ENCODE assay signal across 28 cellular contexts in the genomic region with DNA sequence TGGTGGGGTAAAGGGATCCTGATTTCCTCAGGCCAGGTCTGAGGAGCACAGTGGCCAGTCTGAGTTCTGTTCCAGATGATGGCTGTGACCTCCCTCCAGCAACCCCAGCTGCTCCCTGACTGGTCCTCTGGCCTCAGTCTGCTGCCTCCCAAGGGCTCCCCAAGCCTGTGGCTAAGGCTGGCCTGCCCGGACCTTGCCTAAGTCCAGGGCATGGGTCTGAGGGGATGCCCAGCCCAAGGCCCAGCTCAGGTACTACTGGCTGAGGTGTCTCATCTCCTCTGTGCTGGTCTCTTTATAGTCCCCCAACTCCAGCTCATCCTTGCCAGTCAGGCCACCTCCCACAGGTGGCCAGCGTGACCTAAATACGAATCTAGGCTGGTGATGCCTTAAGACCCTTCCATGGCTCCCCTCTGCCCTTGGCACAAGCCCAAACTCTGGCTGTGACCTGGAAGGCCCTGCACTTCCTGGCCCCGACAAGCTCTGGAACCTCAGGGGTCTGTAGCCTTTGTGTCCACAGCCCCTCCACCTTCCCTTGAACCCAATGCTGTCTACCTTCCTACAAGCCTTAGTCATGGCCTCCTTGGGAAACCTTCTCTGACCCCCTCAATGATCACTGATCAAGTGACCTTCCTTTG. TPM values are rescaled to one million over a fixed set of nuclear protein-coding genes. Genes with fewer than 3 reads are reported as not detected.
A peak's percentile ranks its signal among the peaks of the same experiment; 100 is the strongest.
DNase-seq lines count a peak whose midpoint lies in the region; ATAC-seq, FAIRE-seq and TF ChIP-seq lines count a peak whose summit lies in the region.
"Had no signal": no experiment of that assay in that cellular context is flagged by ENCODE, and none has a peak within 500 bp of the region (broad histone marks: within the 10 kb centered on the region; RNA-seq: fewer than 3 reads in every experiment).

No MANE protein-coding gene starts in this region.

- H3K36me3 Mint-ChIP-seq in progenitor cell of endocrine pancreas (ENCODE audit: insufficient read depth) = peaks cover 24% of the 10 kb centered on the region
- H3K36me3 Mint-ChIP-seq: CD4-positive, alpha-beta memory T cell; IgD-negative memory B cell had no signal

- FAIRE-seq in HepG2 (lab: Jason Lieb, UNC) = no peak

- H3K4me3 Mint-ChIP-seq in progenitor cell of endocrine pancreas (ENCODE audit: low read depth) = no peak overlapping the region
- H3K4me3 Mint-ChIP-seq: CD4-positive, alpha-beta memory T cell; IgD-negative memory B cell had no signal

- no peak overlapping the region for H3K27ac ChIP-seq in right atrium auricular region
- H3K27ac ChIP-seq in HepG2 (ENCODE audit: extremely low read length, insufficient read depth, low read length) = no peak overlapping the region
- H3K27ac ChIP-seq: BLaER1 treated with 17β-estradiol and CSF1 and Interleukin-3, amounts not matched to agents 10 nM and 100 nM; GM23248; RWPE1 had no signal

- WGBS in HepG2 (ENCODE audit: low lambda C conversion rate) = 77% methylated on average over 3 of the region's 4 CpGs

- POLR2A ChIA-PET in HepG2 (lab: Yijun Ruan, JAX) = interaction anchor here (0.8 to 1.8 kb wide), 4 partner anchors 8 to 19 kb away, joined by 3 to 7 read pairs (median 3); a partner anchor contains a TSS

- H3K36me3 ChIP-seq in right atrium auricular region = no peaks in the 10 kb centered on the region
- H3K36me3 ChIP-seq in HepG2 (replicated peaks in 1 of 2; ENCODE audit: control insufficient read depth in 1 of 2, insufficient read depth in 2 of 2, low read length in 2 of 2) = 0 out of 5 replicates have a peak, but pooled peaks cover 1 to 3% of the 10 kb centered on the region in 2 experiments

- H3K27ac Mint-ChIP-seq in progenitor cell of endocrine pancreas = peak overlapping the region; percentile 8
- H3K27ac Mint-ChIP-seq: CD4-positive, alpha-beta memory T cell; IgD-negative memory B cell had no signal

- no peak for TF ChIP-seq RAD21 in HepG2 (CRISPR knock-in tag; IDR thresholded peaks at IDR 0.05)

- DNase-seq in cardiac septum (ENCODE audit: low spot score) = peak; percentile 67
- DNase-seq in right atrium auricular region (ENCODE audit: low spot score) = no peak
- no peak for DNase-seq in HepG2 (ENCODE audit: low spot score)
- no peak for DNase-seq in progenitor cell of endocrine pancreas (ENCODE audit: low spot score, unreplicated experiment)
- DNase-seq in activated T-cell treated with anti-CD3 and anti-CD28 coated beads for 4 hours = no peak
- no peak for DNase-seq in retina
- DNase-seq: 8988T; Caco-2; CD4-positive, alpha-beta memory T cell; DMS 273 treated with DMSO at 0.1 percent for 48 hours; DMS79 treated with DMSO at 0.1 percent for 48 hours; GM23248; HCEC 1CT; NCI-H1105; NCI-H2081; NCI-H2171; NCI-H345; NCI-H524; NCI-H774; NK-92 treated with Interleukin-12 subunit alpha and Interleukin-12 subunit beta, amount 100 ng/mL, for 24 hours; SIG-M5; SK-N-SH had no signal

- in situ Hi-C loops in HepG2 (cut with HindIII; ENCODE audit: extremely low pct_ligation_motif_present, low pct_unique_long_range_greater_than_20kb) = no loop called here

- CTCF ChIA-PET in HepG2 (lab: Yijun Ruan, JAX; ENCODE audit: low intra/inter-chr PET ratio, low total read pairs) = no interaction called here

- H4K20me1 ChIP-seq in HepG2 (ENCODE audit: insufficient read depth, low read length) = no peaks in the 10 kb centered on the region
- H4K20me1 ChIP-seq: BLaER1 treated with 17β-estradiol and CSF1 and Interleukin-3, amounts not matched to agents 10 nM and 100 nM had no signal

- no peaks in the 10 kb centered on the region for H3K27me3 ChIP-seq in right atrium auricular region
- H3K27me3 ChIP-seq in HepG2 (ENCODE audit: control insufficient read depth in 1 of 2, insufficient read depth in 2 of 2, low read length in 2 of 2) = no peaks in the 10 kb centered on the region
- H3K27me3 ChIP-seq: BLaER1 treated with 17β-estradiol and CSF1 and Interleukin-3, amounts not matched to agents 10 nM and 100 nM had no signal

- H2AFZ ChIP-seq in HepG2 (ENCODE audit: low read length) = no peak overlapping the region
- H2AFZ ChIP-seq: GM23248 had no signal

- TF ChIP-seq POLR2A in HepG2 (IDR thresholded peaks at IDR 0.05; ENCODE audit: insufficient read depth in 1 of 2, low read depth in 2 of 2, low read length in 2 of 2) = no peak

- intact Hi-C loops in cardiac septum (cut with DNase I) (no loop called here), HepG2 (cut with micrococcal nuclease; ENCODE audit: unreplicated experiment) (no loop called here)

- H3K4me1 ChIP-seq in right atrium auricular region (no peaks in the 10 kb centered on the region), HepG2 (ENCODE audit: insufficient read depth, low read length) (peaks cover 23% of the 10 kb centered on the region)
- H3K4me1 ChIP-seq: Caco-2 had no signal

- no TSS peak for BruUV-seq in HepG2 (replicated peaks; lab: Mats Ljungman, UMichigan)

- no peak for ATAC-seq in HepG2
- no peak for ATAC-seq in HG03432 (IDR thresholded peaks at IDR 0.05; ENCODE audit: unreplicated experiment)
- no peak for ATAC-seq in HG03439 (IDR thresholded peaks at IDR 0.05; ENCODE audit: unreplicated experiment)

- no peaks in the 10 kb centered on the region for H3K27me3 Mint-ChIP-seq in progenitor cell of endocrine pancreas

- TF ChIP-seq CTCF in right atrium auricular region (IDR thresholded peaks at IDR 0.05) (no peak), HepG2 (CRISPR knock-in tag; IDR thresholded peaks at IDR 0.05) (no peak), progenitor cell of endocrine pancreas (IDR thresholded peaks at IDR 0.05; ENCODE audit: unreplicated experiment) (no peak)

- no peaks in the 10 kb centered on the region for H3K9me3 ChIP-seq in right atrium auricular region
- H3K9me3 ChIP-seq in HepG2 (ENCODE audit: low read length) = no peaks in the 10 kb centered on the region
- H3K9me3 ChIP-seq: BLaER1 treated with 17β-estradiol and CSF1 and Interleukin-3, amounts not matched to agents 10 nM and 100 nM; Caco-2; SK-N-SH had no signal

- no peaks in the 10 kb centered on the region for H3K79me2 ChIP-seq in HepG2 (ENCODE audit: insufficient read depth, low read length)

- peaks cover 9% of the 10 kb centered on the region for H3K9me3 Mint-ChIP-seq in progenitor cell of endocrine pancreas (ENCODE audit: low read depth)
- H3K9me3 Mint-ChIP-seq: CD4-positive, alpha-beta memory T cell; IgD-negative memory B cell had no signal

- no peak for TF ChIP-seq EP300 in HepG2 (IDR thresholded peaks at IDR 0.05; ENCODE audit: low read depth in 2 of 2, low read length in 2 of 2)
- TF ChIP-seq EP300 in HepG2 (CRISPR knock-in tag; IDR thresholded peaks at IDR 0.05; ENCODE audit: borderline replicate concordance) = no peak

- H3K4me1 Mint-ChIP-seq in progenitor cell of endocrine pancreas (ENCODE audit: low read depth) = peaks cover 3% of the 10 kb centered on the region
- H3K4me1 Mint-ChIP-seq: CD4-positive, alpha-beta memory T cell; IgD-negative memory B cell had no signal

- no peak overlapping the region for H3K4me2 ChIP-seq in HepG2 (ENCODE audit: low read depth, low read length)
- H3K4me2 ChIP-seq: BLaER1 treated with 17β-estradiol and CSF1 and Interleukin-3, amounts not matched to agents 10 nM and 100 nM; SK-N-SH had no signal

- no peak overlapping the region for H3K9ac ChIP-seq in HepG2 (ENCODE audit: insufficient read depth, low read depth, low read length)
- H3K9ac ChIP-seq: BLaER1 treated with 17β-estradiol and CSF1 and Interleukin-3, amounts not matched to agents 10 nM and 100 nM; GM23248; SK-N-SH had no signal

- H3K4me3 ChIP-seq in right atrium auricular region (no peak overlapping the region), HepG2 (replicated peaks in 1 of 3; ENCODE audit: insufficient read depth in 1 of 3, low read depth in 2 of 3, low read length in 3 of 3) (no peak overlapping the region)
- H3K4me3 ChIP-seq: BLaER1 treated with 17β-estradiol and CSF1 and Interleukin-3, amounts not matched to agents 10 nM and 100 nM; GM23248 had no signal

RNA-seq across cellular contexts. Expression of a gene that starts 9.8 kb away (rescaled TPM):
- not detected for total RNA-seq in cardiac septum
- not detected for total RNA-seq in right atrium auricular region
- 0.81 and 1.8 TPM in 2 replicates for total RNA-seq in HepG2 (2016; rRNA removed; fragmentation: Illumina TruSeq; extraction: Trizol)
- total RNA-seq in HepG2 (2016; cell fraction: cytosol; rRNA removed; fragmentation: Illumina TruSeq; extraction: Trizol; ENCODE audit: low read depth) = 0.61 and 1.1 TPM in 2 replicates
- total RNA-seq in HepG2 (2016; cell fraction: insoluble cytoplasmic fraction; rRNA removed; fragmentation: Illumina TruSeq; extraction: Trizol) = 0.94 and 1.8 TPM in 2 replicates
- 0.19 and 0.38 TPM in 2 replicates for total RNA-seq in HepG2 (2016; cell fraction: membrane; rRNA removed; fragmentation: Illumina TruSeq; extraction: Trizol)
- 2.7 and 3.5 TPM in 2 replicates for total RNA-seq in HepG2 (2016; cell fraction: nucleus; rRNA removed; fragmentation: Illumina TruSeq; extraction: Trizol)
- polyA plus RNA-seq in HepG2 (2011; rRNA removed) = 12.5 and 14.8 TPM in 2 replicates
- polyA plus RNA-seq in HepG2 (2011; cell fraction: cytosol; rRNA removed) = 1.6 and 3.1 TPM in 2 replicates
- 155 and 222 TPM in 2 replicates for polyA plus RNA-seq in HepG2 (2011; cell fraction: nucleus; rRNA removed)
- 6.2 and 7.2 TPM in 2 replicates for polyA plus RNA-seq in HepG2 (2012)
- 0.14 and 0.26 TPM in 2 replicates for polyA plus RNA-seq in HepG2 (2016; cell fraction: cytosol; fragmentation: Illumina TruSeq; extraction: Trizol; ENCODE audit: low read depth)
- polyA plus RNA-seq in HepG2 (2016; cell fraction: insoluble cytoplasmic fraction; fragmentation: Illumina TruSeq; extraction: Trizol; ENCODE audit: low read depth) = 0.92 and 0.93 TPM in 2 replicates
- polyA plus RNA-seq in HepG2 (2016; cell fraction: membrane; fragmentation: Illumina TruSeq; extraction: Trizol; ENCODE audit: low read depth) = 0.17 TPM in 1 of 2 replicates, not detected in the other
- 8.0 and 11.0 TPM in 2 replicates for polyA plus RNA-seq in HepG2 (2016; cell fraction: nucleus; fragmentation: Illumina TruSeq; extraction: Trizol; ENCODE audit: insufficient read depth, low read depth)
- polyA minus RNA-seq in HepG2 (2011; rRNA and poly(A)+ RNA removed; ENCODE audit: low replicate concordance) = 6.7 TPM in 1 of 2 replicates, not detected in the other
- polyA minus RNA-seq in HepG2 (2011; cell fraction: cytosol; rRNA and poly(A)+ RNA removed) = 1.1 and 1.3 TPM in 2 replicates
- 11.6 and 13.7 TPM in 2 replicates for polyA minus RNA-seq in HepG2 (2011; cell fraction: nucleus; rRNA and poly(A)+ RNA removed)
- 166 and 176 TPM in 2 replicates for total RNA-seq in progenitor cell of endocrine pancreas
- total RNA-seq: CD4-positive, alpha-beta memory T cell; GM23248; HT1080 had no signal
- polyA plus RNA-seq: CD4-positive, alpha-beta memory T cell; GM23248; IgD-negative memory B cell had no signal

RNA-seq across cellular contexts. Expression of a gene that starts 11.2 kb away (rescaled TPM):
- total RNA-seq in cardiac septum (not detected), right atrium auricular region (not detected), HepG2 (2016; rRNA removed; fragmentation: Illumina TruSeq; extraction: Trizol) (612 and 1,510 TPM in 2 replicates), progenitor cell of endocrine pancreas (678 and 717 TPM in 2 replicates)
- 264 and 266 TPM in 2 replicates for total RNA-seq in HepG2 (2016; cell fraction: cytosol; rRNA removed; fragmentation: Illumina TruSeq; extraction: Trizol; ENCODE audit: low read depth)
- total RNA-seq in HepG2 (2016; cell fraction: insoluble cytoplasmic fraction; rRNA removed; fragmentation: Illumina TruSeq; extraction: Trizol) = 610 and 1,558 TPM in 2 replicates
- total RNA-seq in HepG2 (2016; cell fraction: membrane; rRNA removed; fragmentation: Illumina TruSeq; extraction: Trizol) = 284 and 296 TPM in 2 replicates
- total RNA-seq in HepG2 (2016; cell fraction: nucleus; rRNA removed; fragmentation: Illumina TruSeq; extraction: Trizol) = 1,103 and 1,244 TPM in 2 replicates
- polyA plus RNA-seq in HepG2 (2011; rRNA removed) = 2,580 and 3,919 TPM in 2 replicates
- 3,676 and 4,547 TPM in 2 replicates for polyA plus RNA-seq in HepG2 (2011; cell fraction: cytosol; rRNA removed)
- polyA plus RNA-seq in HepG2 (2011; cell fraction: nucleus; rRNA removed) = 1,589 and 2,063 TPM in 2 replicates
- polyA plus RNA-seq in HepG2 (2012) = 2,894 and 3,165 TPM in 2 replicates
- polyA plus RNA-seq in HepG2 (2016; cell fraction: cytosol; fragmentation: Illumina TruSeq; extraction: Trizol; ENCODE audit: low read depth) = 305 and 334 TPM in 2 replicates
- polyA plus RNA-seq in HepG2 (2016; cell fraction: insoluble cytoplasmic fraction; fragmentation: Illumina TruSeq; extraction: Trizol; ENCODE audit: low read depth) = 674 and 676 TPM in 2 replicates
- polyA plus RNA-seq in HepG2 (2016; cell fraction: membrane; fragmentation: Illumina TruSeq; extraction: Trizol; ENCODE audit: low read depth) = 279 and 293 TPM in 2 replicates
- 2,037 and 2,236 TPM in 2 replicates for polyA plus RNA-seq in HepG2 (2016; cell fraction: nucleus; fragmentation: Illumina TruSeq; extraction: Trizol; ENCODE audit: insufficient read depth, low read depth)
- polyA minus RNA-seq in HepG2 (2011; rRNA and poly(A)+ RNA removed; ENCODE audit: low replicate concordance) = 0.72 and 924 TPM in 2 replicates
- 612 and 1,026 TPM in 2 replicates for polyA minus RNA-seq in HepG2 (2011; cell fraction: cytosol; rRNA and poly(A)+ RNA removed)
- 323 and 565 TPM in 2 replicates for polyA minus RNA-seq in HepG2 (2011; cell fraction: nucleus; rRNA and poly(A)+ RNA removed)
- total RNA-seq: CD4-positive, alpha-beta memory T cell; GM23248 had no signal
- polyA plus RNA-seq: CD4-positive, alpha-beta memory T cell; GM23248; IgD-negative memory B cell had no signal

Comparison
In these comparisons a context has a peak if more than half of its experiments do, and no peak if none do; other contexts are left out.
1. RNA of a gene that starts 9.8 kb away (total RNA-seq): 166 to 176 TPM in progenitor cell of endocrine pancreas; 0.19 to 3.5 TPM in HepG2, not detected in cardiac septum (single experiment) and not detected in right atrium auricular region; every median in the first group is over 10 times any median in the second.
2. RNA of a gene that starts 11.2 kb away (total RNA-seq): 264 to 1,558 TPM in HepG2 and 678 to 717 TPM in progenitor cell of endocrine pancreas; not detected in cardiac septum (single experiment) and not detected in right atrium auricular region; every median in the first group is over 100 times any median in the second.